Comparison of ENCODE assay signal across 9 cellular contexts in genomic region chr3:195687209-195687760, GRCh38. TPM values are rescaled to one million over a fixed set of nuclear protein-coding genes. Genes with fewer than 3 reads are reported as not detected.
A peak's percentile ranks its signal among the peaks of the same experiment; 100 is the strongest.
DNase-seq lines count a peak whose midpoint lies in the region; ATAC-seq and TF ChIP-seq lines count a peak whose summit lies in the region.
"Not testable (repeated sequence)": the region's sequence is repeated elsewhere in the genome, so short reads cannot be mapped to it uniquely, and the experiment has no call there.
"Had no signal": no experiment of that assay in that cellular context is flagged by ENCODE, and none has a peak within 500 bp of the region (broad histone marks: within the 10 kb centered on the region; RNA-seq: fewer than 3 reads in every experiment).

No MANE protein-coding gene starts in this region.

- not testable (repeated sequence) for H3K4me3 ChIP-seq in BE2C (ENCODE audit: low read depth, low read length)

- H3K36me3 ChIP-seq in BE2C = not testable (repeated sequence)

- DNase-seq in BE2C = peak; percentile 63
- peak; percentile 64 for DNase-seq in HT-29 (ENCODE audit: low spot score)
- DNase-seq in RWPE1 (ENCODE audit: low spot score) = peak; percentile 34
- DNase-seq in activated CD4-positive, alpha-beta T cell treated with anti-CD3 and anti-CD28 coated beads, Interleukin-2, amount 50 U/mL, for 4 hours = peak; percentile 13 to 34
- peak; percentile 47 for DNase-seq in activated naive CD4-positive, alpha-beta T cell treated with anti-CD3 and anti-CD28 coated beads, Interleukin-2, amount 50 U/mL, for 16 hours
- DNase-seq in foreskin keratinocyte, nephron progenitor cell: not testable (repeated sequence)
- DNase-seq in stimulated activated CD4-positive, alpha-beta T cell treated with anti-CD3 and anti-CD28 coated beads, TNF-alpha, amount 100 ng/mL, for 48 hours (ENCODE audit: low read depth in 3 of 3) = peak; percentile 24 to 71 (median 27)

- not testable (repeated sequence) for TF ChIP-seq CTCF in BE2C (IDR thresholded peaks at IDR 0.05; ENCODE audit: low read depth, low read length); RWPE1 (conservative IDR thresholded peaks at IDR 0.05; ENCODE audit: low read depth); foreskin keratinocyte (conservative IDR thresholded peaks at IDR 0.05); nephron progenitor cell (IDR thresholded peaks at IDR 0.05)

- not testable (repeated sequence) for H3K9me3 Mint-ChIP-seq in nephron progenitor cell

- peak; percentile 42 for ATAC-seq in foreskin keratinocyte

- not testable (repeated sequence) for H3K4me1 ChIP-seq in BE2C, foreskin keratinocyte

- peak overlapping the region; percentile 41 for H3K27ac Mint-ChIP-seq in nephron progenitor cell

- not testable (repeated sequence) for H3K4me3 Mint-ChIP-seq in nephron progenitor cell

- not testable (repeated sequence) for H3K4me1 Mint-ChIP-seq in nephron progenitor cell

- peaks cover 65% of the 10 kb centered on the region for H3K36me3 Mint-ChIP-seq in nephron progenitor cell (ENCODE audit: low read depth)

- not testable (repeated sequence) for H3K27ac ChIP-seq in RWPE1, foreskin keratinocyte

- CTCF ChIA-PET in RWPE1 (lab: Yijun Ruan, JAX) = not testable (repeated sequence)

- not testable (repeated sequence) for H3K27me3 Mint-ChIP-seq in nephron progenitor cell (ENCODE audit: low read depth, poor library complexity)

- POLR2A ChIA-PET in RWPE1 (lab: Yijun Ruan, JAX; ENCODE audit: low non-redundant PET) = interaction anchor here (0.6 kb wide), 1 partner anchor 866 kb away, joined by 6 read pairs; no protein-coding TSS in a partner anchor

- not testable (repeated sequence) for H3K27me3 ChIP-seq in BE2C, foreskin keratinocyte

- not testable (repeated sequence) for H3K9me3 ChIP-seq in BE2C

RNA-seq across cellular contexts. Expression of gene MUC20, which starts 33.5 kb away (rescaled TPM):
- polyA plus RNA-seq in BE2C (2012; ENCODE audit: insufficient read depth, insufficient read length, low read depth) = not detected
- total RNA-seq in HT-29 (2014; rRNA removed; shearing (Covaris generic)) = 52.3 and 68.0 TPM in 2 replicates
- total RNA-seq in foreskin keratinocyte = 0.07 and 0.28 TPM in 2 replicates
- polyA plus RNA-seq in foreskin keratinocyte = 0.11 and 0.16 TPM in 2 replicates
- total RNA-seq: astrocyte had no signal

Comparison
In these comparisons a context has a peak if more than half of its experiments do, and no peak if none do; other contexts are left out.
1. RNA of gene MUC20, which starts 33.5 kb away (total RNA-seq): 52.3 to 68.0 TPM in HT-29; 0.07 to 0.28 TPM in foreskin keratinocyte; every median in the first group is over 10 times any median in the second.